9 cellular contexts compared by ENCODE assay signal in genomic region chr19:35143231-35143715, GRCh38. TPM values are rescaled to one million over a fixed set of nuclear protein-coding genes. Genes with fewer than 3 reads are reported as not detected.
DNase-seq lines count a peak whose midpoint lies in the region; ATAC-seq and TF ChIP-seq lines count a peak whose summit lies in the region.
"Had no signal": no experiment of that assay in that cellular context is flagged by ENCODE, and none has a peak within 500 bp of the region (broad histone marks: within the 10 kb centered on the region; RNA-seq: fewer than 3 reads in every experiment).

Gene FXYD7 (plus strand): TSS chr19:35143255. CDS start chr19:35143334, 79 bp downstream.

- peaks cover 27% of the 10 kb centered on the region for H3K27me3 ChIP-seq in hepatocyte

- no peaks in the 10 kb centered on the region for H3K36me3 Mint-ChIP-seq in activated T-cell treated with anti-CD3 and anti-CD28 coated beads, Interleukin-2, amount 50 U/mL, for 24 hours (ENCODE audit: low read depth)
- H3K36me3 Mint-ChIP-seq in T-helper 17 cell (ENCODE audit: low read depth), result no peaks in the 10 kb centered on the region
- H3K36me3 Mint-ChIP-seq in stimulated activated naive CD8-positive, alpha-beta T cell treated with anti-CD3 and anti-CD28 coated beads, Interleukin-15, Interleukin-2, amounts not matched to agents 100 ng/mL and 50 ng/mL, for 24 hours (ENCODE audit: low read depth), result no peaks in the 10 kb centered on the region

- no peak within 1 kb of the TSS for H2AFZ ChIP-seq in hepatocyte

- DNase-seq in activated T-cell treated with anti-CD3 and anti-CD28 coated beads, Interleukin-2, amount 50 U/mL, for 24 hours, result peak; percentile 44
- DNase-seq in activated T-cell treated with anti-CD3 and anti-CD28 coated beads for 4 hours (no peak), T-helper 17 cell (no peak), hepatocyte (ENCODE audit: low spot score) (no peak), GM19240 (ENCODE audit: insufficient read length, low spot score) (no peak), HUDEP-2 (lab: John Stamatoyannopoulos, UW; ENCODE audit: unreplicated experiment in 76 of 76) (no peak)
- DNase-seq in stimulated activated CD4-positive, alpha-beta T cell treated with anti-CD3 and anti-CD28 coated beads, Interleukin-4, amount 100 ng/mL, for 1 hour, result no peak
- DNase-seq: HCEC 1CT had no signal

- TF ChIP-seq CTCF in hepatocyte (IDR thresholded peaks at IDR 0.05; ENCODE audit: poor library complexity), result no peak

- peaks cover 6% of the 10 kb centered on the region for H3K27me3 Mint-ChIP-seq in activated T-cell treated with anti-CD3 and anti-CD28 coated beads, Interleukin-2, amount 50 U/mL, for 24 hours
- H3K27me3 Mint-ChIP-seq in T-helper 17 cell, result no peaks in the 10 kb centered on the region
- peaks cover 4% of the 10 kb centered on the region for H3K27me3 Mint-ChIP-seq in stimulated activated naive CD8-positive, alpha-beta T cell treated with anti-CD3 and anti-CD28 coated beads, Interleukin-15, Interleukin-2, amounts not matched to agents 100 ng/mL and 50 ng/mL, for 24 hours

- H3K4me1 ChIP-seq in hepatocyte (ENCODE audit: insufficient read depth), result peaks cover 30% of the 10 kb centered on the region

- no peaks in the 10 kb centered on the region for H3K9me2 ChIP-seq in hepatocyte (replicated peaks; ENCODE audit: insufficient read depth)

- peaks cover 39% of the 10 kb centered on the region for H3K4me1 Mint-ChIP-seq in activated T-cell treated with anti-CD3 and anti-CD28 coated beads, Interleukin-2, amount 50 U/mL, for 24 hours (ENCODE audit: low read depth)
- peaks cover 27% of the 10 kb centered on the region for H3K4me1 Mint-ChIP-seq in T-helper 17 cell
- H3K4me1 Mint-ChIP-seq in stimulated activated naive CD8-positive, alpha-beta T cell treated with anti-CD3 and anti-CD28 coated beads, Interleukin-15, Interleukin-2, amounts not matched to agents 100 ng/mL and 50 ng/mL, for 24 hours (ENCODE audit: low read depth), result peaks cover 26% of the 10 kb centered on the region

- no peaks in the 10 kb centered on the region for H3K36me3 ChIP-seq in hepatocyte (replicated peaks; ENCODE audit: insufficient read depth, low read depth)

- no peak for ATAC-seq in T-helper 17 cell

- H3K27ac ChIP-seq in hepatocyte, result no peak within 1 kb of the TSS

- peak within 1 kb of the TSS; percentile 78 for H3K4me2 ChIP-seq in hepatocyte

- WGBS in hepatocyte (ENCODE audit: low lambda C conversion rate, missing lambda C conversion rate), result 7% methylated on average over 6 of the region's 31 CpGs

- H3K9me3 Mint-ChIP-seq in activated T-cell treated with anti-CD3 and anti-CD28 coated beads, Interleukin-2, amount 50 U/mL, for 24 hours, result no peaks in the 10 kb centered on the region
- H3K9me3 Mint-ChIP-seq in stimulated activated naive CD8-positive, alpha-beta T cell treated with anti-CD3 and anti-CD28 coated beads, Interleukin-15, Interleukin-2, amounts not matched to agents 100 ng/mL and 50 ng/mL, for 24 hours, result no peaks in the 10 kb centered on the region

- peak within 1 kb of the TSS; percentile 73 for H3K4me3 Mint-ChIP-seq in activated T-cell treated with anti-CD3 and anti-CD28 coated beads, Interleukin-2, amount 50 U/mL, for 24 hours
- peak within 1 kb of the TSS; percentile 86 for H3K4me3 Mint-ChIP-seq in T-helper 17 cell
- H3K4me3 Mint-ChIP-seq in stimulated activated naive CD8-positive, alpha-beta T cell treated with anti-CD3 and anti-CD28 coated beads, Interleukin-15, Interleukin-2, amounts not matched to agents 100 ng/mL and 50 ng/mL, for 24 hours, result peak within 1 kb of the TSS; percentile 84

- no peaks in the 10 kb centered on the region for H3K9me3 ChIP-seq in T-helper 17 cell (ENCODE audit: control insufficient read depth, low read length, poor library complexity, severe bottlenecking)
- no peaks in the 10 kb centered on the region for H3K9me3 ChIP-seq in hepatocyte (ENCODE audit: low read depth)

- H3K79me2 ChIP-seq in hepatocyte, result no peaks in the 10 kb centered on the region

- H3K27ac Mint-ChIP-seq in activated T-cell treated with anti-CD3 and anti-CD28 coated beads, Interleukin-2, amount 50 U/mL, for 24 hours, result no peak within 1 kb of the TSS
- H3K27ac Mint-ChIP-seq in T-helper 17 cell, result peak within 1 kb of the TSS; percentile 87
- H3K27ac Mint-ChIP-seq in stimulated activated naive CD8-positive, alpha-beta T cell treated with anti-CD3 and anti-CD28 coated beads, Interleukin-15, Interleukin-2, amounts not matched to agents 100 ng/mL and 50 ng/mL, for 24 hours, result no peak within 1 kb of the TSS

- H4K20me1 ChIP-seq in hepatocyte (ENCODE audit: insufficient read depth, poor library complexity, severe bottlenecking), result no peaks in the 10 kb centered on the region

- no peak within 1 kb of the TSS for H3K4me3 ChIP-seq in hepatocyte

RNA-seq across cellular contexts. Expression of gene FXYD7, which starts in this region (rescaled TPM):
- 10 to 100 TPM; 17.1 to 20.6 TPM for total RNA-seq in T-helper 17 cell
- 0.27 TPM in 1 of 2 replicates, not detected in the other for total RNA-seq in hepatocyte
- polyA plus RNA-seq in hepatocyte, result 0.22 and 0.46 TPM in 2 replicates

Comparison
In these comparisons a context has a peak if more than half of its experiments do, and no peak if none do; other contexts are left out.
1. RNA of gene FXYD7 (total RNA-seq): 17.1 to 20.6 TPM in T-helper 17 cell; 0.27 TPM in hepatocyte; every median in the first group is over 10 times any median in the second.
2. Peak in every context shown above with its lines, with median percentiles within 50 percentile points of each other: H3K4me3 Mint-ChIP-seq.